Comparison of ENCODE assay signal across 1 cellular context in genomic region chr13:86932935-86933334, GRCh38.
TF ChIP-seq lines count a peak whose summit lies in the region.

No MANE protein-coding gene starts in this region.

TF ChIP-seq in WTC11, 78 proteins besides CTCF, POLR2A, EP300 and RAD21 (continued from another document):
- 0 out of 2 replicates have a peak, but pooled peaks have one; percentile 36 for TF ChIP-seq FOXK1 (CRISPR knock-in tag; IDR thresholded peaks at IDR 0.05)
- peak; percentile 92; the same call in 1 of the 2 replicates for TF ChIP-seq FOXP4 (CRISPR knock-in tag; IDR thresholded peaks at IDR 0.05)
- no peak for TF ChIP-seq E2F5 (CRISPR knock-in tag; IDR thresholded peaks at IDR 0.05)
- peak; percentile 74; the same call in 1 of the 2 replicates for TF ChIP-seq TEAD1 (CRISPR knock-in tag; IDR thresholded peaks at IDR 0.05)
- TF ChIP-seq ZBTB21 (CRISPR knock-in tag; IDR thresholded peaks at IDR 0.05; ENCODE audit: borderline replicate concordance): no peak
- TF ChIP-seq ZNF423 (CRISPR knock-in tag; IDR thresholded peaks at IDR 0.05): peak; percentile 70
